In genomic region chr22:36144886-36145541, GRCh38 we compare ENCODE assay signal across 8 cellular contexts. TPM values are rescaled to one million over a fixed set of nuclear protein-coding genes. Genes with fewer than 3 reads are reported as not detected.
A peak's percentile ranks its signal among the peaks of the same experiment; 100 is the strongest.
DNase-seq lines count a peak whose midpoint lies in the region; TF ChIP-seq lines count a peak whose summit lies in the region.
"Had no signal": no experiment of that assay in that cellular context is flagged by ENCODE, and none has a peak within 500 bp of the region (broad histone marks: within the 10 kb centered on the region; RNA-seq: fewer than 3 reads in every experiment).

No MANE protein-coding gene starts in this region.

- DNase-seq in DMS53 treated with DMSO at 0.1 percent for 48 hours (lab: John Stamatoyannopoulos, UW; ENCODE audit: unreplicated experiment) (peak; percentile 19), HT1080 (ENCODE audit: low read depth) (peak; percentile 73), SK-MEL-5 (ENCODE audit: low read depth, low spot score) (peak; percentile 83), choroid plexus epithelial cell (ENCODE audit: low read depth) (peak; percentile 86), left kidney (ENCODE audit: low read depth, low spot score) (peak; percentile 93), LoVo (ENCODE audit: low spot score) (no peak)
- DNase-seq: activated T-cell treated with anti-CD3 and anti-CD28 coated beads, Interleukin-2, amount 50 U/mL, for 4 hours had no signal

- H3K4me3 ChIP-seq in choroid plexus epithelial cell (ENCODE audit: low read depth, low read length) = no peak overlapping the region
- H3K4me3 ChIP-seq in subcutaneous abdominal adipose tissue (ENCODE audit: low read depth in 1 of 5, low read length in 5 of 5) = no peak overlapping the region

- peak; percentile 85 for TF ChIP-seq CTCF in choroid plexus epithelial cell (conservative IDR thresholded peaks at IDR 0.05; ENCODE audit: low read depth, low read length)

- peak overlapping the region; percentile 51 for H3K27ac ChIP-seq in subcutaneous abdominal adipose tissue (ENCODE audit: low read depth, low read length)

- peaks cover 3 to 52% (median 39%) of the 10 kb centered on the region in 5 donors for H3K4me1 ChIP-seq in subcutaneous abdominal adipose tissue (ENCODE audit: control insufficient read depth in 5 of 5, insufficient read depth in 5 of 5, low read length in 5 of 5)

- no peaks in the 10 kb centered on the region for H3K9me3 ChIP-seq in subcutaneous abdominal adipose tissue (ENCODE audit: control insufficient read depth in 5 of 5, low read length in 5 of 5)

- in situ Hi-C loops in SK-MEL-5 (cut with HindIII; ENCODE audit: low pct_unique_long_range_greater_than_20kb, low sequenced_read_pairs) = no loop called here

- H3K36me3 ChIP-seq in subcutaneous abdominal adipose tissue (ENCODE audit: control insufficient read depth in 5 of 5, insufficient read depth in 5 of 5, low read length in 5 of 5) = peaks cover 2 to 71% (median 56%) of the 10 kb centered on the region in 5 donors

- H3K27me3 ChIP-seq in subcutaneous abdominal adipose tissue (ENCODE audit: control insufficient read depth in 5 of 5, insufficient read depth in 4 of 5, low read length in 5 of 5) = no peaks in the 10 kb centered on the region

- peak overlapping the region in 1 of 5 donors; percentile 16 for H3K9ac ChIP-seq in subcutaneous abdominal adipose tissue (ENCODE audit: low read length in 5 of 5)

RNA-seq across cellular contexts. Expression of gene APOL3, which starts 15.5 kb away (rescaled TPM):
- total RNA-seq in HT1080 (2014; rRNA removed; shearing (Covaris generic)) = 2.0 and 3.0 TPM in 2 replicates
- 1.7 and 1.9 TPM in 2 replicates for polyA plus RNA-seq in HT1080 (2015; cell fraction: cytosol; rRNA removed)
- 2.4 and 3.4 TPM in 2 replicates for polyA plus RNA-seq in HT1080 (2015; cell fraction: nucleus; rRNA removed)
- total RNA-seq in SK-MEL-5 (2014; rRNA removed; shearing (Covaris generic)) = 0.18 TPM in 1 of 2 replicates, not detected in the other
- polyA plus RNA-seq in SK-MEL-5 (2015; cell fraction: cytosol; rRNA removed) = 0.19 and 0.23 TPM in 2 replicates
- not detected in 2 replicates for polyA plus RNA-seq in SK-MEL-5 (2015; cell fraction: nucleus; rRNA removed)

RNA-seq across cellular contexts. Expression of gene APOL4, which starts 56.6 kb away (rescaled TPM):
- total RNA-seq in HT1080 (2014; rRNA removed; shearing (Covaris generic)) = not detected in 2 replicates
- 0.02 TPM in 1 of 2 replicates, not detected in the other for polyA plus RNA-seq in HT1080 (2015; cell fraction: cytosol; rRNA removed)
- polyA plus RNA-seq in HT1080 (2015; cell fraction: nucleus; rRNA removed) = not detected in 2 replicates
- not detected in 2 replicates for total RNA-seq in SK-MEL-5 (2014; rRNA removed; shearing (Covaris generic))
- polyA plus RNA-seq in SK-MEL-5 (2015; cell fraction: cytosol; rRNA removed) = not detected in 2 replicates
- polyA plus RNA-seq in SK-MEL-5 (2015; cell fraction: nucleus; rRNA removed) = not detected in 2 replicates
